9 cellular contexts compared by ENCODE assay signal in the genomic region with DNA sequence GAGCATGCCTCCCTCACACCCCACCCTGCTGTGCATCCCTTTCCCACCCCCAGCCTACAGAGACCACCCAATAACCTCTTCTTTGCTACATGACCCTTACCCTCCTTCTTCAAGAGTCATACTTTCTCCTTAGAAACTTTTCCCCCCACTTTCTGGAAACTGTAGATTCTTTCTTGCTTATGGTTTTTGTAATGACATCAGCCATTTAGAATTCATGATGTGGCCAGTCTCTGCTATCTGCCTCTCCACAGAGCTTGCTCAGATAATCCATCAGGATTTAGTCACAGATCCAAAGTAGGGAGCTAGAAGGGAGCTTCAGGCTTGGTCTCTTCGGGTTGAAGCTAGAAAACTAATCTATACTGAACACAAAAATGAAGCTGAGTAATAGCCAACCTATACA. TPM values are rescaled to one million over a fixed set of nuclear protein-coding genes. Genes with fewer than 3 reads are reported as not detected.
DNase-seq lines count a peak whose midpoint lies in the region; ATAC-seq and TF ChIP-seq lines count a peak whose summit lies in the region.
"Had no signal": no experiment of that assay in that cellular context is flagged by ENCODE, and none has a peak within 500 bp of the region (broad histone marks: within the 10 kb centered on the region; RNA-seq: fewer than 3 reads in every experiment).

No MANE protein-coding gene starts in this region.

- peak overlapping the region; percentile 83 to 99 (median 96) for H3K27ac Mint-ChIP-seq in CD8-positive, alpha-beta memory T cell

- no peaks in the 10 kb centered on the region for H3K27me3 Mint-ChIP-seq in CD8-positive, alpha-beta memory T cell

- H3K36me3 ChIP-seq in CD8-positive, alpha-beta memory T cell (ENCODE audit: insufficient read depth, low read length) = no peaks in the 10 kb centered on the region
- no peaks in the 10 kb centered on the region for H3K36me3 ChIP-seq in mesodermal cell (ENCODE audit: control insufficient read depth, insufficient read depth, low read length)

- CTCF ChIA-PET in CD8-positive, alpha-beta memory T cell (lab: Charles Lee) = interaction anchor here (0.8 kb wide), 1 partner anchor 20 kb away, joined by 3 read pairs; no protein-coding TSS in a partner anchor

- no peak for DNase-seq in CD8-positive, alpha-beta memory T cell
- peak; percentile 72 for DNase-seq in HT1080 (ENCODE audit: low read depth)
- peak; percentile 68 for DNase-seq in astrocyte of the cerebellum (ENCODE audit: low read depth)
- no peak for DNase-seq in NCI-H1105 (lab: John Stamatoyannopoulos, UW)
- DNase-seq in NCI-H2029 (lab: John Stamatoyannopoulos, UW) = no peak
- DNase-seq: Right ventricle myocardium superior; stimulated activated CD4-positive, alpha-beta T cell treated with anti-CD3 and anti-CD28 coated beads, Interleukin-2, amount 100 ng/mL, for 48 hours had no signal

- WGBS in mesodermal cell (ENCODE audit: insufficient coverage in 2 of 2), 2 experiments = no CpG with 5 or more reads among the region's 1 CpG

- H3K4me1 Mint-ChIP-seq in CD8-positive, alpha-beta memory T cell = peaks cover 62 to 76% (median 76%) of the 10 kb centered on the region in 3 donors

- H3K27me3 ChIP-seq in CD8-positive, alpha-beta memory T cell (ENCODE audit: insufficient read depth, low read length, poor library complexity, severe bottlenecking) = no peaks in the 10 kb centered on the region

- H3K27ac ChIP-seq in CD8-positive, alpha-beta memory T cell (ENCODE audit: low read depth, low read length) = no peak overlapping the region
- H3K27ac ChIP-seq in mesodermal cell (ENCODE audit: low read depth, low read length, severe bottlenecking) = peak overlapping the region; percentile 57

- peaks cover 0 to 8% (median 3%) of the 10 kb centered on the region in 5 donors for H3K9me3 Mint-ChIP-seq in CD8-positive, alpha-beta memory T cell

- in situ Hi-C loops in astrocyte of the cerebellum (cut with HindIII; ENCODE audit: low sequenced_read_pairs) = no loop called here

- POLR2A ChIA-PET in CD8-positive, alpha-beta memory T cell (lab: Charles Lee) = interaction anchor here (0.7 to 0.8 kb wide), 2 partner anchors 11 to 35 kb away, joined by 4 to 6 read pairs; no protein-coding TSS in a partner anchor

- peaks cover 32% of the 10 kb centered on the region for H3K4me1 ChIP-seq in CD8-positive, alpha-beta memory T cell (ENCODE audit: insufficient read depth, low read length)
- peaks cover 9% of the 10 kb centered on the region for H3K4me1 ChIP-seq in mesodermal cell (ENCODE audit: control insufficient read depth, insufficient read depth, low read length, poor library complexity, severe bottlenecking)

- H3K36me3 Mint-ChIP-seq in CD8-positive, alpha-beta memory T cell = peaks cover 14 to 44% (median 15%) of the 10 kb centered on the region in 3 donors

- ATAC-seq in HG03135 (IDR thresholded peaks at IDR 0.05; ENCODE audit: unreplicated experiment) = no peak

- H3K4me3 Mint-ChIP-seq in CD8-positive, alpha-beta memory T cell = peak overlapping the region; percentile 20 to 70 (median 52)

- no peaks in the 10 kb centered on the region for H3K9me3 ChIP-seq in CD8-positive, alpha-beta memory T cell (ENCODE audit: low read length)
- no peaks in the 10 kb centered on the region for H3K9me3 ChIP-seq in mesodermal cell (ENCODE audit: control insufficient read depth, low read length)

- H3K4me3 ChIP-seq in CD8-positive, alpha-beta memory T cell (ENCODE audit: low read length) = no peak overlapping the region
- H3K4me3 ChIP-seq in astrocyte of the cerebellum (ENCODE audit: low read depth, low read length) = no peak overlapping the region
- H3K4me3 ChIP-seq in mesodermal cell (ENCODE audit: extremely low read depth, insufficient read depth, low read length, poor library complexity, severe bottlenecking) = no peak overlapping the region

- TF ChIP-seq CTCF in astrocyte of the cerebellum (IDR thresholded peaks at IDR 0.05; ENCODE audit: low read depth, low read length, missing control alignments) = no peak

RNA-seq across cellular contexts. Expression of a gene that starts 36.5 kb away (rescaled TPM):
- total RNA-seq in CD8-positive, alpha-beta memory T cell = 100 to 1,000 TPM; 107 to 109 TPM
- polyA plus RNA-seq in CD8-positive, alpha-beta memory T cell = 51.4 TPM
- not detected in 2 replicates for total RNA-seq in HT1080 (2014; rRNA removed; shearing (Covaris generic))
- polyA plus RNA-seq in HT1080 (2015; cell fraction: cytosol; rRNA removed) = not detected in 2 replicates
- polyA plus RNA-seq in HT1080 (2015; cell fraction: nucleus; rRNA removed) = not detected in 2 replicates
- 19.3 TPM for polyA plus RNA-seq in mesodermal cell (2013, experiment 1 of 2)
- polyA plus RNA-seq in mesodermal cell (2013, experiment 2 of 2) = 17.1 TPM

RNA-seq across cellular contexts. Expression of a gene that starts 48.7 kb away (rescaled TPM):
- total RNA-seq in CD8-positive, alpha-beta memory T cell = 100 to 1,000 TPM; 378 to 381 TPM
- 200 TPM for polyA plus RNA-seq in CD8-positive, alpha-beta memory T cell
- 298 and 335 TPM in 2 replicates for total RNA-seq in HT1080 (2014; rRNA removed; shearing (Covaris generic))
- 177 and 184 TPM in 2 replicates for polyA plus RNA-seq in HT1080 (2015; cell fraction: cytosol; rRNA removed)
- 387 and 425 TPM in 2 replicates for polyA plus RNA-seq in HT1080 (2015; cell fraction: nucleus; rRNA removed)
- 198 TPM for polyA plus RNA-seq in mesodermal cell (2013, experiment 1 of 2)
- 211 TPM for polyA plus RNA-seq in mesodermal cell (2013, experiment 2 of 2)

Comparison
In these comparisons a context has a peak if more than half of its experiments do, and no peak if none do; other contexts are left out.
1. DNase-seq: peak in HT1080 (single experiment) and astrocyte of the cerebellum (single experiment); none in CD8-positive, alpha-beta memory T cell (0 of 5), NCI-H1105 (single experiment) and NCI-H2029 (single experiment).
2. RNA of a gene that starts 36.5 kb away (total RNA-seq): 107 to 109 TPM in CD8-positive, alpha-beta memory T cell; not detected in HT1080; every median in the first group is over 100 times any median in the second.